In genomic region chr6:124430741-124431140, GRCh38 we compare ENCODE assay signal across 25 cellular contexts.
"Had no signal": no experiment of that assay in that cellular context is flagged by ENCODE, and none has a peak within 500 bp of the region (broad histone marks: within the 10 kb centered on the region; RNA-seq: fewer than 3 reads in every experiment).

No MANE protein-coding gene starts in this region.

- H3K4me2 ChIP-seq: hepatocyte had no signal

- FAIRE-seq: endometrium, kidney, urothelium cell line had no signal

- H3K4me1 ChIP-seq: gastrocnemius medialis, heart left ventricle, left lung, parathyroid adenoma, right lobe of liver, testis, tibial artery had no signal

- ATAC-seq: effector memory CD8-positive, alpha-beta T cell; gastrocnemius medialis; heart left ventricle; left cardiac atrium; left lung; mucosa of descending colon; natural killer cell treated with Interleukin-12 subunit alpha and Interleukin-12 subunit beta and Interleukin-15 and Interleukin-18, amount 100 ng/mL, for 72 hours; right lobe of liver; stimulated activated effector memory CD8-positive, alpha-beta T cell treated with anti-CD3 and anti-CD28 coated beads, Interleukin-12 subunit alpha, Interleukin-12 subunit beta, amount 100 ng/mL, for 72 hours; stimulated activated naive CD8-positive, alpha-beta T cell treated with anti-CD3 and anti-CD28 coated beads, Interleukin-15, Interleukin-2, amounts not matched to agents 100 U/mL and 50 U/mL, for 24 hours had no signal

- DNase-seq: cortex of kidney; effector memory CD8-positive, alpha-beta T cell; gastrocnemius medialis; heart left ventricle; kidney; left cardiac atrium; left lung; mesenchymal stem cell; mucosa of descending colon; naive B cell; right lobe of liver; stimulated activated CD4-positive, alpha-beta T cell treated with anti-CD3 and anti-CD28 coated beads, Interleukin-2, amount 100 ng/mL, for 24 hours; stimulated activated CD4-positive, alpha-beta T cell treated with anti-CD3 and anti-CD28 coated beads, Interleukin-4, amount 100 ng/mL, for 24 hours; stimulated activated naive CD8-positive, alpha-beta T cell treated with anti-CD3 and anti-CD28 coated beads, Interleukin-15, Interleukin-2, amounts not matched to agents 100 U/mL and 50 U/mL, for 24 hours; substantia nigra; testis; tibial artery; upper lobe of left lung had no signal

- H3K27ac ChIP-seq: gastrocnemius medialis, heart left ventricle, hepatocyte, left lung, neutrophil, parathyroid adenoma, right lobe of liver, testis, tibial artery, upper lobe of left lung had no signal

- H3K36me3 ChIP-seq: gastrocnemius medialis, heart left ventricle, left lung, neutrophil, right lobe of liver, tibial artery, upper lobe of left lung had no signal

- H3K9ac ChIP-seq: parathyroid adenoma had no signal

- H3K27me3 ChIP-seq: gastrocnemius medialis, heart left ventricle, hepatocyte, left lung, neutrophil, right lobe of liver, testis, tibial artery, upper lobe of left lung had no signal

- H3K4me3 ChIP-seq: gastrocnemius medialis, heart left ventricle, hepatocyte, left lung, mucosa of descending colon, right lobe of liver, testis, tibial artery, upper lobe of left lung had no signal

- H3K79me2 ChIP-seq: hepatocyte, parathyroid adenoma had no signal

- H2AFZ ChIP-seq: hepatocyte, parathyroid adenoma had no signal

- H3K9me3 ChIP-seq: gastrocnemius medialis, heart left ventricle, left lung, mucosa of descending colon, neutrophil, right lobe of liver, testis, tibial artery, upper lobe of left lung had no signal
